In genomic region chr4:138241281-138242075, GRCh38 we compare ENCODE assay signal across 8 cellular contexts. TPM values are rescaled to one million over a fixed set of nuclear protein-coding genes. Genes with fewer than 3 reads are reported as not detected.
DNase-seq lines count a peak whose midpoint lies in the region; ATAC-seq and TF ChIP-seq lines count a peak whose summit lies in the region.

No MANE protein-coding gene starts in this region.

- no peak for DNase-seq in CD8-positive, alpha-beta memory T cell
- DNase-seq in NB4 (ENCODE audit: low read depth) (peak; percentile 44), body of pancreas (peak; percentile 51 to 63 (median 54)), lung (ENCODE audit: low spot score) (no peak), NCI-H187 treated with DMSO at 0.1 percent for 48 hours (lab: John Stamatoyannopoulos, UW) (no peak)
- DNase-seq in stimulated activated CD4-positive, alpha-beta T cell treated with anti-CD3 and anti-CD28 coated beads, Interleukin-1b, Interleukin-23, amount 100 ng/mL, for 48 hours: no peak

- intact Hi-C loops in body of pancreas (cut with DNase I): no loop called here

- H3K27me3 Mint-ChIP-seq in CD8-positive, alpha-beta memory T cell: no peaks in the 10 kb centered on the region

- no peaks in the 10 kb centered on the region for H3K36me3 Mint-ChIP-seq in CD8-positive, alpha-beta memory T cell

- peaks cover 7% of the 10 kb centered on the region for H3K4me1 ChIP-seq in CD8-positive, alpha-beta memory T cell (ENCODE audit: insufficient read depth, low read length)
- H3K4me1 ChIP-seq in body of pancreas (peaks cover 18% of the 10 kb centered on the region), lung (ENCODE audit: control insufficient read depth in 2 of 2, insufficient read depth in 2 of 2, low read length in 2 of 2) (peaks cover 0 to 2% of the 10 kb centered on the region in 2 donors)

- H3K4me1 Mint-ChIP-seq in CD8-positive, alpha-beta memory T cell: peaks cover 8 to 12% (median 8%) of the 10 kb centered on the region in 3 donors

- H3K4me3 Mint-ChIP-seq in CD8-positive, alpha-beta memory T cell: peak overlapping the region in 6 of 7 donors; percentile 12 to 81 (median 61)

- POLR2A ChIA-PET in CD8-positive, alpha-beta memory T cell (lab: Charles Lee): no interaction called here

- ATAC-seq in GM21526 (IDR thresholded peaks at IDR 0.05; ENCODE audit: low FRiP score, unreplicated experiment) (peak; percentile 0), body of pancreas (peak; percentile 36), lung (ENCODE audit: insufficient read depth, low FRiP score) (no peak), GM19397 (IDR thresholded peaks at IDR 0.05; ENCODE audit: unreplicated experiment) (no peak)

- H3K36me3 ChIP-seq in CD8-positive, alpha-beta memory T cell (ENCODE audit: insufficient read depth, low read length): no peaks in the 10 kb centered on the region
- no peaks in the 10 kb centered on the region for H3K36me3 ChIP-seq in body of pancreas (replicated peaks in 1 of 2; ENCODE audit: insufficient read depth in 1 of 2, low read depth in 2 of 2)
- no peaks in the 10 kb centered on the region for H3K36me3 ChIP-seq in lung (ENCODE audit: control insufficient read depth in 2 of 2, insufficient read depth in 2 of 2, low read length in 2 of 2)

- no peaks in the 10 kb centered on the region for H3K9me3 ChIP-seq in CD8-positive, alpha-beta memory T cell (ENCODE audit: low read length)
- H3K9me3 ChIP-seq in body of pancreas (no peaks in the 10 kb centered on the region), lung (ENCODE audit: control insufficient read depth in 2 of 2, insufficient read depth in 1 of 2, low read length in 1 of 2) (no peaks in the 10 kb centered on the region)

- H3K27ac ChIP-seq in CD8-positive, alpha-beta memory T cell (ENCODE audit: low read depth, low read length): peak overlapping the region; percentile 66
- peak overlapping the region; percentile 72 to 94 (median 89) for H3K27ac ChIP-seq in body of pancreas
- H3K27ac ChIP-seq in lung (ENCODE audit: low read depth in 1 of 2, low read length in 1 of 2): peak overlapping the region in 1 of 2 donors; percentile 48

- 33 to 39% methylated on average over 13 of the region's 13 CpGs for WGBS in body of pancreas, 2 donors
- 81 to 88% methylated on average over 13 of the region's 13 CpGs for WGBS in lung, 2 donors

- peak overlapping the region; percentile 42 for H3K4me3 ChIP-seq in CD8-positive, alpha-beta memory T cell (ENCODE audit: low read length)
- H3K4me3 ChIP-seq in NB4 (ENCODE audit: low read depth, low read length): peak overlapping the region; percentile 77
- H3K4me3 ChIP-seq in body of pancreas: peak overlapping the region; percentile 5 to 13
- peak overlapping the region; percentile 21 for H3K4me3 ChIP-seq in lung

- H3K9me3 Mint-ChIP-seq in CD8-positive, alpha-beta memory T cell: peaks cover 0 to 7% (median 2%) of the 10 kb centered on the region in 5 donors

- no peaks in the 10 kb centered on the region for H3K27me3 ChIP-seq in CD8-positive, alpha-beta memory T cell (ENCODE audit: insufficient read depth, low read length, poor library complexity, severe bottlenecking)
- H3K27me3 ChIP-seq in body of pancreas (no peaks in the 10 kb centered on the region), lung (ENCODE audit: control insufficient read depth, insufficient read depth) (no peaks in the 10 kb centered on the region)

- H3K27ac Mint-ChIP-seq in CD8-positive, alpha-beta memory T cell: peak overlapping the region in 1 of 8 donors; percentile 81

- TF ChIP-seq POLR2A in NB4 (IDR thresholded peaks at IDR 0.05; ENCODE audit: extremely low read depth, insufficient read length) (no peak), body of pancreas (IDR thresholded peaks at IDR 0.05) (no peak)

- CTCF ChIA-PET in CD8-positive, alpha-beta memory T cell (lab: Charles Lee): interaction anchor here (1.2 kb wide), 1 partner anchor 9 kb away, joined by 3 read pairs; no protein-coding TSS in a partner anchor

- TF ChIP-seq CTCF in NB4 (IDR thresholded peaks at IDR 0.05; ENCODE audit: low read depth, low read length) (no peak), body of pancreas (IDR thresholded peaks at IDR 0.05) (no peak), lung (IDR thresholded peaks at IDR 0.05; ENCODE audit: control extremely low read depth, extremely low read depth) (no peak)

RNA-seq across cellular contexts. Expression of gene SLC7A11, which starts 0.7 kb away (rescaled TPM):
- total RNA-seq in CD8-positive, alpha-beta memory T cell: 1 to 10 TPM in 1 of 2 experiments, under 1 TPM in 1; 0.77 to 1.5 TPM
- polyA plus RNA-seq in CD8-positive, alpha-beta memory T cell: not detected
- total RNA-seq in body of pancreas (1 to 10 TPM; 3.3 to 3.4 TPM), lung (1 to 10 TPM; 3.9 to 6.7 TPM)
- 1 to 10 TPM; 2.0 TPM for polyA plus RNA-seq in lung

Comparison
In these comparisons a context has a peak if more than half of its experiments do, and no peak if none do; other contexts are left out.
1. DNase-seq: peak in NB4 (single experiment) and body of pancreas (4 of 4); none in CD8-positive, alpha-beta memory T cell (0 of 5), lung (single experiment), NCI-H187 treated with DMSO at 0.1 percent for 48 hours (single experiment) and stimulated activated CD4-positive, alpha-beta T cell treated with anti-CD3 and anti-CD28 coated beads, Interleukin-1b, Interleukin-23, amount 100 ng/mL, for 48 hours (single experiment).
2. H3K4me3 ChIP-seq: peak in every context shown above with its lines; median percentile 77 in NB4; 42 in CD8-positive, alpha-beta memory T cell; 21 in lung; 9 in body of pancreas.
3. ATAC-seq: peak in GM21526 (single experiment) and body of pancreas (single experiment); none in lung (single experiment) and GM19397 (single experiment).